8 cellular contexts compared by ENCODE assay signal in the genomic region with DNA sequence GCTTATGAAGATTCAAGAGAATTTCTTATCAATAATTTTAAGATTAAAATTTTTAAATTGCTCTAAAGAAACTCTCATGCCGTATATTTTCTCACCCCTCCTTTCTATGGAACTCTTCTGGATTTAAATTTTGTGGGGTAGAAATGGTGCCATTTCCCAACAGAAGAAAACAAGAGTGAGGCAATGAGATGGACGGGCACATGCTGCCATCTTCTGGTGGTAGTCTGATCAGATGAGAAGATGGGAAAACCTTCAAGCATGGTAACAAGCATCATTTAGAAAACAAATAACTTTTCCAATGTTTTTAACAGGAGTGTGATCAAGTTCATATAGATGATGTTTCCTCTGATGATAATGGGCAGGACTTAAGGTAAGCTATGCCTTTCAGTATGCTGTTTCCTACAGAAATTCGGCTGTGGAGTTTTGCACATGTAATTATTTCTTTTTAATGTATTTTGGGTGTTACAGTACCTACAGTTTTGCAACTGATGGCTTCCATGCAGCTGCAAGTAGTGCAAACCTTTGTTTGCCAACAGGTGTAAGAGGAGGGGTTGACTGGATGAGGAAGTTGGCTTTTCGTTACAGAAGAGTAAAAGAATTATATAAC.
DNase-seq lines count a peak whose midpoint lies in the region; ATAC-seq, FAIRE-seq and TF ChIP-seq lines count a peak whose summit lies in the region.

No MANE protein-coding gene starts in this region.

- no peak overlapping the region for H3K4me3 ChIP-seq in pancreas
- no peak overlapping the region for H3K4me3 ChIP-seq in effector memory CD4-positive, alpha-beta T cell (ENCODE audit: insufficient read depth, low read depth, low read length, poor library complexity, severe bottlenecking)

- peak; percentile 55 to 78 (median 74) for ATAC-seq in pancreas

- WGBS in pancreas, 2 donors, result 10 to 13% methylated on average over 4 of the region's 4 CpGs

- peak; percentile 82 for TF ChIP-seq CTCF in VCaP (conservative IDR thresholded peaks at IDR 0.05)
- TF ChIP-seq CTCF in pancreas (IDR thresholded peaks at IDR 0.05), result peak in 3 of 4 donors; percentile 36 to 54 (median 44)

- H3K27ac ChIP-seq in VCaP, result no peak overlapping the region
- no peak overlapping the region for H3K27ac ChIP-seq in pancreas
- no peak overlapping the region for H3K27ac ChIP-seq in effector memory CD4-positive, alpha-beta T cell (ENCODE audit: insufficient read depth, low read length, poor library complexity, severe bottlenecking)

- H3K4me1 ChIP-seq in pancreas, result no peaks in the 10 kb centered on the region
- no peaks in the 10 kb centered on the region for H3K4me1 ChIP-seq in effector memory CD4-positive, alpha-beta T cell (ENCODE audit: control insufficient read depth, insufficient read depth, low read length, poor library complexity, severe bottlenecking)

- intact Hi-C loops in pancreas (cut with DNase I), result no loop called here

- peaks cover 0 to 9% (median 0%) of the 10 kb centered on the region in 4 donors for H3K27me3 ChIP-seq in pancreas
- no peaks in the 10 kb centered on the region for H3K27me3 ChIP-seq in effector memory CD4-positive, alpha-beta T cell (replicated peaks; ENCODE audit: control insufficient read depth, insufficient read depth, low read length, poor library complexity, severe bottlenecking)

- no peak for FAIRE-seq in pancreas (lab: Jason Lieb, UNC)

- DNase-seq in activated CD4-positive, alpha-beta T cell treated with anti-CD3 and anti-CD28 coated beads for 48 hours, result peak; percentile 39
- no peak for DNase-seq in activated CD4-positive, alpha-beta T cell treated with anti-CD3 and anti-CD28 coated beads for 4 hours
- DNase-seq in LoVo (ENCODE audit: low spot score) (peak; percentile 41), fibroblast of the conjunctiva (ENCODE audit: low read depth) (peak; percentile 56), pancreas (peak in 3 of 6 donors; percentile 14 to 52 (median 18)), mesenteric fat pad (ENCODE audit: low spot score) (no peak)
- DNase-seq in effector memory CD4-positive, alpha-beta T cell, result no peak

- H3K9me3 ChIP-seq in pancreas, result no peaks in the 10 kb centered on the region
- no peaks in the 10 kb centered on the region for H3K9me3 ChIP-seq in effector memory CD4-positive, alpha-beta T cell (ENCODE audit: control insufficient read depth, low read length)

- no peaks in the 10 kb centered on the region for H3K36me3 ChIP-seq in pancreas
- no peaks in the 10 kb centered on the region for H3K36me3 ChIP-seq in effector memory CD4-positive, alpha-beta T cell (ENCODE audit: control insufficient read depth, insufficient read depth, low read length)

Comparison
In these comparisons a context has a peak if more than half of its experiments do, and no peak if none do; other contexts are left out.
1. DNase-seq: peak in activated CD4-positive, alpha-beta T cell treated with anti-CD3 and anti-CD28 coated beads for 48 hours (single experiment), LoVo (single experiment) and fibroblast of the conjunctiva (single experiment); none in activated CD4-positive, alpha-beta T cell treated with anti-CD3 and anti-CD28 coated beads for 4 hours (0 of 2), effector memory CD4-positive, alpha-beta T cell (0 of 3) and mesenteric fat pad (single experiment).